ENCODE assay signal across 8 cellular contexts in genomic region chr14:76977793-76978730, GRCh38. TPM values are rescaled to one million over a fixed set of nuclear protein-coding genes. Genes with fewer than 3 reads are reported as not detected.
DNase-seq lines count a peak whose midpoint lies in the region; ATAC-seq, FAIRE-seq and TF ChIP-seq lines count a peak whose summit lies in the region.

No MANE protein-coding gene starts in this region.

- no peak overlapping the region for H3K9ac ChIP-seq in kidney (ENCODE audit: low read length in 2 of 2)

- no peaks in the 10 kb centered on the region for H3K27me3 ChIP-seq in HAP-1 (ENCODE audit: low read depth)

- H3K27ac ChIP-seq in kidney (ENCODE audit: low read depth in 2 of 2, low read length in 2 of 2) = no peak overlapping the region

- in situ Hi-C loops in HAP-1 (cut with MboI; ENCODE audit: low sequenced_read_pairs) = no loop called here

- DNase-seq in activated naive CD4-positive, alpha-beta T cell treated with anti-CD3 and anti-CD28 coated beads, Interleukin-2, amount 50 U/mL, for 16 hours = peak; percentile 85
- peak; percentile 89 for DNase-seq in kidney
- peak; percentile 72 for DNase-seq in stimulated activated CD8-positive, alpha-beta memory T cell treated with anti-CD3 and anti-CD28 coated beads, Interleukin-12 subunit alpha, Interleukin-12 subunit beta, amount 100 ng/mL, for 1 hour (ENCODE audit: low read depth)
- no peak for DNase-seq in AML-193 (lab: John Stamatoyannopoulos, UW)
- no peak for DNase-seq in HAP-1 (ENCODE audit: low spot score in 2 of 2)

- peak; percentile 89 for ATAC-seq in GM18505 (IDR thresholded peaks at IDR 0.05; ENCODE audit: unreplicated experiment)
- peak; percentile 84 for ATAC-seq in HG02938 (IDR thresholded peaks at IDR 0.05; ENCODE audit: unreplicated experiment)
- no peak; the same call in 1 of the 3 replicates for ATAC-seq in SK-N-SH treated with all-trans-retinoic acid at 6 μM for 48 hours

- peak; percentile 67 for TF ChIP-seq POLR2A in GM18505 (IDR thresholded peaks at IDR 0.05; ENCODE audit: borderline replicate concordance, extremely low read depth, insufficient read depth, insufficient read length)

- no peak for TF ChIP-seq CTCF in kidney (IDR thresholded peaks at IDR 0.05; ENCODE audit: borderline replicate concordance, extremely low read depth, insufficient read depth)

- H3K9me3 ChIP-seq in kidney (ENCODE audit: control insufficient read depth in 1 of 2, low read length in 2 of 2) (no peaks in the 10 kb centered on the region), HAP-1 (no peaks in the 10 kb centered on the region; the same call in none of the 2 replicates)

- no peak overlapping the region for H3K4me3 ChIP-seq in kidney (ENCODE audit: low read length in 2 of 2)
- H3K4me3 ChIP-seq in HAP-1 = no peak overlapping the region

- FAIRE-seq in kidney (lab: Jason Lieb, UNC) = no peak

- H3K4me1 ChIP-seq in kidney (ENCODE audit: control insufficient read depth in 1 of 2, insufficient read depth in 1 of 2, low read depth in 1 of 2, low read length in 2 of 2) (peaks cover 0 to 4% of the 10 kb centered on the region in 2 donors), HAP-1 (no peaks in the 10 kb centered on the region; the same call in 1 of the 2 replicates)

- intact Hi-C loops in kidney (cut with DNase I) = no loop called here

- H3K36me3 ChIP-seq in kidney (ENCODE audit: control insufficient read depth in 1 of 2, insufficient read depth in 2 of 2, low read length in 2 of 2) (no peaks in the 10 kb centered on the region), HAP-1 (replicated peaks) (no peaks in the 10 kb centered on the region)

TF ChIP-seq in SK-N-SH treated with all-trans-retinoic acid at 6 μM for 48 hours, 23 proteins besides CTCF, POLR2A, EP300 and RAD21:
- TF ChIP-seq CSRNP3 (CRISPR knock-in tag; IDR thresholded peaks at IDR 0.05) (no peak), TCF4 (CRISPR knock-in tag; IDR thresholded peaks at IDR 0.05; ENCODE audit: borderline replicate concordance) (0 out of 2 replicates have a peak, but pooled peaks have one; percentile 19)
TF ChIP-seq in SK-N-SH treated with all-trans-retinoic acid at 6 μM for 48 hours: peak in this region for 1.

RNA-seq across cellular contexts. Expression of gene IRF2BPL, which starts 50.4 kb away (rescaled TPM):
- total RNA-seq in kidney = 97.1 TPM
- polyA plus RNA-seq in kidney (ENCODE audit: insufficient read depth, low read depth, low replicate concordance) = 15.7 TPM

Comparison
In these comparisons a context has a peak if more than half of its experiments do, and no peak if none do; other contexts are left out.
1. DNase-seq: peak in activated naive CD4-positive, alpha-beta T cell treated with anti-CD3 and anti-CD28 coated beads, Interleukin-2, amount 50 U/mL, for 16 hours (single experiment), kidney (single experiment) and stimulated activated CD8-positive, alpha-beta memory T cell treated with anti-CD3 and anti-CD28 coated beads, Interleukin-12 subunit alpha, Interleukin-12 subunit beta, amount 100 ng/mL, for 1 hour (single experiment); none in AML-193 (0 of 2) and HAP-1 (0 of 2).